In the genomic region with DNA sequence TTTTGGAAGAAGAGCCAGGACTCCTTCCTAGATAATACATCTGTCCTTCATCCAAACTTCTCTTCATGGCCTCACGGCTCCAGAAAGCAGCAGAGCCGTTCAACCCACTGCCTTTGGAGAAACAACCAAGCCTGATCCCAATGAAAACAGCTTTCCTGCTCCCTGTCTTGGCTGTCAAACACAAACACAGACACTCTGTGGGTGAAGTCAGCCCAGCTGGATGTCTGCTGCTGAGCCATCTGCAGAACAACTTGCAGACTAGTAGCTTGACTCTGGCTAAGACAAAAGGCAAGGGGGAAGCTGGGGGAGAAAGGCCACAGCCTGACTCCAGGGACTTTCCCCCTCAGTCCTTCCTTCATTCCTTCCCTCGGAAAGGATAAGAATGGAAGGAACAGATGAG, we compare ENCODE assay signal across 19 cellular contexts.
DNase-seq lines count a peak whose midpoint lies in the region; ATAC-seq and TF ChIP-seq lines count a peak whose summit lies in the region.
"Had no signal": no experiment of that assay in that cellular context is flagged by ENCODE, and none has a peak within 500 bp of the region (broad histone marks: within the 10 kb centered on the region; RNA-seq: fewer than 3 reads in every experiment).

No MANE protein-coding gene starts in this region.

- H3K4me3 Mint-ChIP-seq in Calu3 (ENCODE audit: low read depth, unreplicated experiment) (no peak overlapping the region), Caco-2 (ENCODE audit: unreplicated experiment) (no peak overlapping the region)
- H3K4me3 Mint-ChIP-seq in stimulated activated naive B cell treated with anti-CD40 and anti-IgM and Interleukin-4, amounts not matched to agents 10 μg/mL and 1 μg/mL and 100 μg/mL, for 72 hours: no peak overlapping the region
- H3K4me3 Mint-ChIP-seq: activated CD4-positive, alpha-beta T cell treated with anti-CD3 and anti-CD28 coated beads, Interleukin-2, amount 10 ng/mL, durations not matched to agents 7 days and 5 days; CD8-positive, alpha-beta T cell; natural killer cell treated with Interleukin-12 subunit alpha and Interleukin-12 subunit beta and Interleukin-15 and Interleukin-18, amount 100 ng/mL, for 72 hours had no signal

- DNase-seq in Calu3 (peak; percentile 7), colonic mucosa (peak; percentile 19), iPS-NIHi7 (ENCODE audit: extremely low spot score) (peak; percentile 18), sciatic nerve (ENCODE audit: low spot score) (no peak), left lobe of liver (ENCODE audit: low spot score) (no peak), ACHN (no peak), Caco-2 (no peak)
- no peak for DNase-seq in stimulated activated naive B cell treated with anti-CD40 and anti-IgM and Interleukin-4, amounts not matched to agents 10 μg/mL and 1 μg/mL and 100 μg/mL, for 72 hours
- DNase-seq: activated CD4-positive, alpha-beta T cell treated with anti-CD3 and anti-CD28 coated beads, Interleukin-2, amount 10 ng/mL, durations not matched to agents 7 days and 5 days; activated naive CD4-positive, alpha-beta T cell; CD8-positive, alpha-beta T cell; GOT3; KBM-7; mammary epithelial cell; NCI-H1092; NCI-H2081; NCI-H446 treated with DMSO at 0.1 percent for 48 hours; stimulated activated naive CD8-positive, alpha-beta T cell treated with anti-CD3 and anti-CD28 coated beads, Interleukin-15, Interleukin-2, amounts not matched to agents 100 U/mL and 50 U/mL, for 24 hours had no signal

- no peak overlapping the region for H3K9ac ChIP-seq in colonic mucosa (ENCODE audit: low read depth in 2 of 2, low read length in 2 of 2)

- H3K27me3 ChIP-seq in colonic mucosa (no peaks in the 10 kb centered on the region), Caco-2 (replicated peaks; ENCODE audit: control insufficient read depth, insufficient read depth, low read length) (no peaks in the 10 kb centered on the region)

- in situ Hi-C loops in ACHN (cut with HindIII; ENCODE audit: low pct_ligation_motif_present, low pct_unique_long_range_greater_than_20kb, low sequenced_read_pairs): no loop called here

- peak overlapping the region; percentile 28 for H3K27ac Mint-ChIP-seq in Calu3 (ENCODE audit: unreplicated experiment)
- H3K27ac Mint-ChIP-seq in stimulated activated naive B cell treated with anti-CD40 and anti-IgM and Interleukin-4, amounts not matched to agents 10 μg/mL and 1 μg/mL and 100 μg/mL, for 72 hours: no peak overlapping the region
- no peak overlapping the region for H3K27ac Mint-ChIP-seq in Caco-2 (ENCODE audit: unreplicated experiment)
- H3K27ac Mint-ChIP-seq: activated CD4-positive, alpha-beta T cell treated with anti-CD3 and anti-CD28 coated beads, Interleukin-2, amount 10 ng/mL, durations not matched to agents 7 days and 5 days; CD8-positive, alpha-beta T cell; natural killer cell treated with Interleukin-12 subunit alpha and Interleukin-12 subunit beta and Interleukin-15 and Interleukin-18, amount 100 ng/mL, for 72 hours had no signal

- POLR2A ChIA-PET in Caco-2 (lab: Charles Lee): no interaction called here

- H3K27ac ChIP-seq in colonic mucosa: no peak overlapping the region

- intact Hi-C loops in Calu3 (cut with micrococcal nuclease; ENCODE audit: unreplicated experiment): loop anchor here (10.0 kb wide), 1 partner anchor 237 kb away; no protein-coding TSS in a partner anchor
- intact Hi-C loops in colonic mucosa (cut with DNase I): no loop called here
- intact Hi-C loops in sciatic nerve (cut with DNase I): no loop called here
- intact Hi-C loops in Caco-2 (cut with micrococcal nuclease; ENCODE audit: unreplicated experiment): no loop called here

- CTCF ChIA-PET in Calu3 (lab: Charles Lee): interaction anchor here (0.6 kb wide), 1 partner anchor 524 kb away, joined by 3 read pairs; no protein-coding TSS in a partner anchor
- CTCF ChIA-PET in Caco-2 (lab: Charles Lee): no interaction called here

- H3K4me1 ChIP-seq in colonic mucosa: peaks cover 4% of the 10 kb centered on the region
- no peaks in the 10 kb centered on the region; the same call in 1 of the 2 replicates for H3K4me1 ChIP-seq in Caco-2

- H3K9me3 ChIP-seq in colonic mucosa (no peaks in the 10 kb centered on the region), Caco-2 (no peaks in the 10 kb centered on the region)

- no peaks in the 10 kb centered on the region for H3K36me3 ChIP-seq in colonic mucosa
- H3K36me3 ChIP-seq in Caco-2 (ENCODE audit: control insufficient read depth, insufficient read depth, low read length): no peaks in the 10 kb centered on the region

- ATAC-seq in sciatic nerve (peak; percentile 73), left lobe of liver (no peak)
- ATAC-seq in stimulated activated naive B cell treated with anti-CD40 and anti-IgM and Interleukin-4, amounts not matched to agents 10 μg/mL and 1 μg/mL and 100 μg/mL, for 72 hours (replicated peaks): no peak
- ATAC-seq: CD8-positive, alpha-beta T cell; natural killer cell treated with Interleukin-12 subunit alpha and Interleukin-12 subunit beta and Interleukin-15 and Interleukin-18, amount 100 ng/mL, for 72 hours; stimulated activated naive CD8-positive, alpha-beta T cell treated with anti-CD3 and anti-CD28 coated beads, Interleukin-15, Interleukin-2, amounts not matched to agents 100 U/mL and 50 U/mL, for 24 hours had no signal

- no TSS peak for BruUV-seq in Calu3 (replicated peaks; lab: Mats Ljungman, UMichigan)
- BruUV-seq in Caco-2 (replicated peaks; lab: Mats Ljungman, UMichigan): no TSS peak

- no peaks in the 10 kb centered on the region for H3K36me3 Mint-ChIP-seq in Calu3 (ENCODE audit: insufficient read depth, unreplicated experiment)
- no peaks in the 10 kb centered on the region for H3K36me3 Mint-ChIP-seq in stimulated activated naive B cell treated with anti-CD40 and anti-IgM and Interleukin-4, amounts not matched to agents 10 μg/mL and 1 μg/mL and 100 μg/mL, for 72 hours
- H3K36me3 Mint-ChIP-seq in Caco-2 (ENCODE audit: insufficient read depth, unreplicated experiment): no peaks in the 10 kb centered on the region
- H3K36me3 Mint-ChIP-seq: CD8-positive, alpha-beta T cell; natural killer cell treated with Interleukin-12 subunit alpha and Interleukin-12 subunit beta and Interleukin-15 and Interleukin-18, amount 100 ng/mL, for 72 hours had no signal

- peaks cover 37% of the 10 kb centered on the region for H3K27me3 Mint-ChIP-seq in Calu3 (ENCODE audit: unreplicated experiment)
- peaks cover 4 to 7% of the 10 kb centered on the region in 2 donors for H3K27me3 Mint-ChIP-seq in stimulated activated naive B cell treated with anti-CD40 and anti-IgM and Interleukin-4, amounts not matched to agents 10 μg/mL and 1 μg/mL and 100 μg/mL, for 72 hours
- H3K27me3 Mint-ChIP-seq in Caco-2 (ENCODE audit: insufficient read depth, unreplicated experiment): peaks cover 8% of the 10 kb centered on the region
- H3K27me3 Mint-ChIP-seq: activated CD4-positive, alpha-beta T cell treated with anti-CD3 and anti-CD28 coated beads, Interleukin-2, amount 10 ng/mL, durations not matched to agents 7 days and 5 days had no signal

- H3K4me3 ChIP-seq in colonic mucosa (no peak overlapping the region), Caco-2 (ENCODE audit: low read depth, low read length) (no peak overlapping the region)

- peaks cover 14% of the 10 kb centered on the region for H3K4me1 Mint-ChIP-seq in Calu3 (ENCODE audit: low read depth, unreplicated experiment)
- no peaks in the 10 kb centered on the region for H3K4me1 Mint-ChIP-seq in stimulated activated naive B cell treated with anti-CD40 and anti-IgM and Interleukin-4, amounts not matched to agents 10 μg/mL and 1 μg/mL and 100 μg/mL, for 72 hours
- no peaks in the 10 kb centered on the region for H3K4me1 Mint-ChIP-seq in Caco-2 (ENCODE audit: low read depth, unreplicated experiment)
- H3K4me1 Mint-ChIP-seq: activated CD4-positive, alpha-beta T cell treated with anti-CD3 and anti-CD28 coated beads, Interleukin-2, amount 10 ng/mL, durations not matched to agents 7 days and 5 days had no signal

- H3K9me3 Mint-ChIP-seq in Calu3 (ENCODE audit: low read depth, unreplicated experiment) (no peaks in the 10 kb centered on the region), Caco-2 (ENCODE audit: unreplicated experiment) (no peaks in the 10 kb centered on the region)
- H3K9me3 Mint-ChIP-seq in stimulated activated naive B cell treated with anti-CD40 and anti-IgM and Interleukin-4, amounts not matched to agents 10 μg/mL and 1 μg/mL and 100 μg/mL, for 72 hours: no peaks in the 10 kb centered on the region
- H3K9me3 Mint-ChIP-seq: activated CD4-positive, alpha-beta T cell treated with anti-CD3 and anti-CD28 coated beads, Interleukin-2, amount 10 ng/mL, durations not matched to agents 7 days and 5 days; CD8-positive, alpha-beta T cell; natural killer cell treated with Interleukin-12 subunit alpha and Interleukin-12 subunit beta and Interleukin-15 and Interleukin-18, amount 100 ng/mL, for 72 hours had no signal

- TF ChIP-seq CTCF in Calu3 (IDR thresholded peaks at IDR 0.05; ENCODE audit: unreplicated experiment) (no peak), colonic mucosa (IDR thresholded peaks at IDR 0.05) (no peak), Caco-2 (IDR thresholded peaks at IDR 0.05; ENCODE audit: insufficient read depth in 1 of 2, low read depth in 1 of 2, low read length in 1 of 2, severe bottlenecking in 1 of 2, unreplicated experiment in 1 of 2) (no peak)

Comparison
In these comparisons a context has a peak if more than half of its experiments do, and no peak if none do; other contexts are left out.
1. DNase-seq: peak in Calu3 (single experiment), colonic mucosa (single experiment) and iPS-NIHi7 (single experiment); none in sciatic nerve (single experiment), stimulated activated naive B cell treated with anti-CD40 and anti-IgM and Interleukin-4, amounts not matched to agents 10 μg/mL and 1 μg/mL and 100 μg/mL, for 72 hours (single experiment), left lobe of liver (single experiment), ACHN (single experiment) and Caco-2 (0 of 2).